8 cellular contexts compared by ENCODE assay signal in genomic region chr11:3796796-3797328, GRCh38. TPM values are rescaled to one million over a fixed set of nuclear protein-coding genes. Genes with fewer than 3 reads are reported as not detected.
DNase-seq lines count a peak whose midpoint lies in the region; ATAC-seq, FAIRE-seq and TF ChIP-seq lines count a peak whose summit lies in the region.

No MANE protein-coding gene starts in this region.

- WGBS in testis, 2 donors, result 0 to 1% methylated on average over 10 to 26 of the region's 26 CpGs

- no peak for TF ChIP-seq POLR2A in testis (IDR thresholded peaks at IDR 0.05)

- H3K4me3 Mint-ChIP-seq in IgD-negative memory B cell, result peak overlapping the region; percentile 88 to 99 (median 96)

- H3K36me3 Mint-ChIP-seq in IgD-negative memory B cell, result peaks cover 3% of the 10 kb centered on the region

- no peaks in the 10 kb centered on the region for H3K9me3 Mint-ChIP-seq in IgD-negative memory B cell

- H3K27me3 Mint-ChIP-seq in IgD-negative memory B cell, result no peaks in the 10 kb centered on the region

- FAIRE-seq in kidney (lab: Jason Lieb, UNC), result no peak

- H3K27me3 ChIP-seq in ascending aorta, result no peaks in the 10 kb centered on the region
- H3K27me3 ChIP-seq in testis, result no peaks in the 10 kb centered on the region

- H3K4me3 ChIP-seq in ascending aorta, result peak overlapping the region; percentile 85 to 86
- H3K4me3 ChIP-seq in kidney (ENCODE audit: low read length in 2 of 2), result peak overlapping the region; percentile 98 to 100
- H3K4me3 ChIP-seq in testis, result peak overlapping the region; percentile 92 to 99

- H3K36me3 ChIP-seq in ES-I3 (ENCODE audit: insufficient read depth, low read length) (peaks cover 10% of the 10 kb centered on the region; the same call in 1 of the 2 replicates), ascending aorta (peaks cover 5 to 22% of the 10 kb centered on the region in 2 donors), kidney (ENCODE audit: control insufficient read depth in 1 of 2, insufficient read depth in 2 of 2, low read length in 2 of 2) (peaks cover 0 to 4% of the 10 kb centered on the region in 2 donors), testis (ENCODE audit: low read depth, missing control alignments) (no peaks in the 10 kb centered on the region)

- DNase-seq in ascending aorta (ENCODE audit: low spot score in 2 of 2) (no peak), kidney (no peak), testis (peak; percentile 58), activated gamma-delta T cell treated with Interleukin-2 at 50 U/mL for 16 hours (no peak), ecto neural progenitor cell (ENCODE audit: low spot score) (no peak)

- peaks cover 21 to 28% (median 22%) of the 10 kb centered on the region in 3 donors for H3K4me1 Mint-ChIP-seq in IgD-negative memory B cell

- H3K27ac Mint-ChIP-seq in IgD-negative memory B cell, result peak overlapping the region; percentile 89 to 98 (median 98)

- intact Hi-C loops in ascending aorta (cut with DNase I) (loop anchor here (1.0 to 2.0 kb wide), 3 partner anchors 44 to 374 kb away; partner anchors contain the start of gene RRM1), kidney (cut with DNase I) (no loop called here), testis (cut with DNase I; ENCODE audit: low total_unique reads) (no loop called here)

- H3K9ac ChIP-seq in ES-I3 (ENCODE audit: low read depth, low read length) (peak overlapping the region; percentile 91), kidney (ENCODE audit: low read length in 2 of 2) (peak overlapping the region; percentile 96 to 98)

- TF ChIP-seq CTCF in ascending aorta (IDR thresholded peaks at IDR 0.05) (no peak), kidney (IDR thresholded peaks at IDR 0.05; ENCODE audit: borderline replicate concordance, extremely low read depth, insufficient read depth) (no peak), testis (IDR thresholded peaks at IDR 0.05) (no peak)

- H3K4me1 ChIP-seq in ES-I3 (ENCODE audit: insufficient read depth, low read length) (0 out of 2 replicates have a peak, but pooled peaks cover 8% of the 10 kb centered on the region), ascending aorta (peaks cover 0 to 21% of the 10 kb centered on the region in 2 donors), kidney (ENCODE audit: control insufficient read depth in 1 of 2, insufficient read depth in 1 of 2, low read depth in 1 of 2, low read length in 2 of 2) (peaks cover 4 to 8% of the 10 kb centered on the region in 2 donors), testis (peaks cover 13% of the 10 kb centered on the region)

- peak; percentile 40 for ATAC-seq in GM21717 (IDR thresholded peaks at IDR 0.05; ENCODE audit: unreplicated experiment)

- H3K9me3 ChIP-seq in ES-I3 (ENCODE audit: control insufficient read depth, insufficient read depth, low read length) (no peaks in the 10 kb centered on the region), ascending aorta (no peaks in the 10 kb centered on the region), kidney (ENCODE audit: control insufficient read depth in 1 of 2, low read length in 2 of 2) (no peaks in the 10 kb centered on the region), testis (no peaks in the 10 kb centered on the region)

- H3K27ac ChIP-seq in ascending aorta, result peak overlapping the region; percentile 95 to 96
- H3K27ac ChIP-seq in kidney (ENCODE audit: low read depth in 2 of 2, low read length in 2 of 2), result peak overlapping the region; percentile 93 to 94
- H3K27ac ChIP-seq in testis, result peak overlapping the region; percentile 94 to 97

RNA-seq across cellular contexts. Expression of gene NUP98, which starts 0.5 kb away (rescaled TPM):
- polyA plus RNA-seq in IgD-negative memory B cell (34.0 TPM), kidney (ENCODE audit: insufficient read depth, low read depth, low replicate concordance) (23.8 TPM), testis (ENCODE audit: insufficient read depth, low read depth, low replicate concordance) (280 TPM)
- total RNA-seq in ascending aorta (36.3 TPM), kidney (67.6 TPM), testis (100 to 1,000 TPM; 211 to 354 TPM)

RNA-seq across cellular contexts. Expression of gene PGAP2, which starts 11.5 kb away (rescaled TPM):
- polyA plus RNA-seq in IgD-negative memory B cell (20.1 TPM), kidney (ENCODE audit: insufficient read depth, low read depth, low replicate concordance) (17.5 TPM), testis (ENCODE audit: insufficient read depth, low read depth, low replicate concordance) (54.4 TPM)
- total RNA-seq in ascending aorta (7.1 TPM), kidney (19.5 TPM), testis (10 to 100 TPM; 40.5 to 56.8 TPM)

RNA-seq across cellular contexts. Expression of gene RHOG, which starts 43.9 kb away (rescaled TPM):
- polyA plus RNA-seq in IgD-negative memory B cell (199 TPM), kidney (ENCODE audit: insufficient read depth, low read depth, low replicate concordance) (43.1 TPM), testis (ENCODE audit: insufficient read depth, low read depth, low replicate concordance) (37.1 TPM)
- total RNA-seq in ascending aorta (60.7 TPM), kidney (56.0 TPM), testis (10 to 100 TPM; 36.1 to 58.3 TPM)

RNA-seq across cellular contexts. Expression of gene STIM1, which starts 58.6 kb away (rescaled TPM):
- polyA plus RNA-seq in IgD-negative memory B cell (22.1 TPM), kidney (ENCODE audit: insufficient read depth, low read depth, low replicate concordance) (15.7 TPM), testis (ENCODE audit: insufficient read depth, low read depth, low replicate concordance) (95.5 TPM)
- total RNA-seq in ascending aorta (48.1 TPM), kidney (68.0 TPM), testis (10 to 100 TPM; 78.2 to 87.1 TPM)
